ENCODE assay signal across 16 cellular contexts in genomic region chr11:131899954-131900580, GRCh38.
DNase-seq lines count a peak whose midpoint lies in the region; ATAC-seq and TF ChIP-seq lines count a peak whose summit lies in the region.
"Had no signal": no experiment of that assay in that cellular context is flagged by ENCODE, and none has a peak within 500 bp of the region (broad histone marks: within the 10 kb centered on the region; RNA-seq: fewer than 3 reads in every experiment).

No MANE protein-coding gene starts in this region.

- DNase-seq in SK-N-SH, result peak; percentile 39
- no peak for DNase-seq in Kasumi-1 (lab: John Stamatoyannopoulos, UW)
- DNase-seq in EL, result no peak
- DNase-seq: CD4-positive, CD25-positive, alpha-beta regulatory T cell; naive thymus-derived CD4-positive, alpha-beta T cell; NCI-H1048; Peyer's patch; retina had no signal

- H3K27me3 Mint-ChIP-seq in nephron (ENCODE audit: low read depth), result peaks cover 12% of the 10 kb centered on the region
- H3K27me3 Mint-ChIP-seq: central memory CD8-positive, alpha-beta T cell had no signal

- TF ChIP-seq EP300 in SK-N-SH (IDR thresholded peaks at IDR 0.05; ENCODE audit: borderline replicate concordance in 1 of 2, low read depth in 1 of 2, low read length in 1 of 2), result peak; percentile 10 to 51; a peak in 1 of 4 replicates

- no peaks in the 10 kb centered on the region for H3K9me3 Mint-ChIP-seq in nephron
- H3K9me3 Mint-ChIP-seq: stimulated activated naive CD8-positive, alpha-beta T cell treated with anti-CD3 and anti-CD28 coated beads, Interleukin-15, Interleukin-2, amounts not matched to agents 100 ng/mL and 50 ng/mL, for 24 hours had no signal

- peaks cover 6 to 38% of the 10 kb centered on the region in 2 experiments for H3K4me1 ChIP-seq in SK-N-SH (ENCODE audit: control insufficient read depth in 1 of 2, insufficient read depth in 2 of 2, low read depth in 1 of 2, low read length in 1 of 2)
- H3K4me1 ChIP-seq: Peyer's patch had no signal

- H3K36me3 Mint-ChIP-seq in nephron (ENCODE audit: low read depth), result no peaks in the 10 kb centered on the region
- H3K36me3 Mint-ChIP-seq: activated naive CD8-positive, alpha-beta T cell; CD4-positive, CD25-positive, alpha-beta regulatory T cell; naive thymus-derived CD4-positive, alpha-beta T cell had no signal

- no peak for TF ChIP-seq RAD21 in SK-N-SH (IDR thresholded peaks at IDR 0.05; ENCODE audit: low read length)

- peak overlapping the region; percentile 20; the same call in 1 of the 2 replicates for H3K4me2 ChIP-seq in SK-N-SH

- H4K20me1 ChIP-seq in SK-N-SH (ENCODE audit: insufficient read depth), result no peaks in the 10 kb centered on the region

- peak overlapping the region in 2 of 3 experiments; percentile 3 to 8 for H3K27ac Mint-ChIP-seq in nephron
- H3K27ac Mint-ChIP-seq: activated naive CD8-positive, alpha-beta T cell; CD4-positive, CD25-positive, alpha-beta regulatory T cell; naive thymus-derived CD4-positive, alpha-beta T cell; stimulated activated naive CD8-positive, alpha-beta T cell treated with anti-CD3 and anti-CD28 coated beads, Interleukin-15, Interleukin-2, amounts not matched to agents 100 ng/mL and 50 ng/mL, for 24 hours had no signal

- H3K27ac ChIP-seq in SK-N-SH (ENCODE audit: low read depth in 2 of 2, low read length in 1 of 2), result peak overlapping the region in 1 of 2 experiments; percentile 42; a peak in 2 of 4 replicates
- H3K27ac ChIP-seq: Peyer's patch had no signal

- ATAC-seq in GM18867 (IDR thresholded peaks at IDR 0.05; ENCODE audit: unreplicated experiment) (peak; percentile 67), GM21786 (IDR thresholded peaks at IDR 0.05; ENCODE audit: unreplicated experiment) (peak; percentile 71), GM21423 (IDR thresholded peaks at IDR 0.05; ENCODE audit: unreplicated experiment) (no peak), GM18505 (IDR thresholded peaks at IDR 0.05; ENCODE audit: unreplicated experiment) (no peak)
- ATAC-seq: naive thymus-derived CD4-positive, alpha-beta T cell had no signal

- WGBS in SK-N-SH (ENCODE audit: low lambda C conversion rate), result 50% methylated on average over 6 of the region's 6 CpGs

- H3K27me3 ChIP-seq in SK-N-SH (ENCODE audit: insufficient read depth), result no peaks in the 10 kb centered on the region
- H3K27me3 ChIP-seq: Peyer's patch had no signal

- peaks cover 44% of the 10 kb centered on the region for H3K4me1 Mint-ChIP-seq in nephron
- H3K4me1 Mint-ChIP-seq: CD4-positive, CD25-positive, alpha-beta regulatory T cell; central memory CD8-positive, alpha-beta T cell had no signal

- no peak overlapping the region for H3K4me3 ChIP-seq in SK-N-SH (ENCODE audit: low read depth in 2 of 2, low read length in 1 of 2)
- H3K4me3 ChIP-seq: Peyer's patch had no signal

- no peak for TF ChIP-seq POLR2A in GM18505 (IDR thresholded peaks at IDR 0.05; ENCODE audit: borderline replicate concordance, extremely low read depth, insufficient read depth, insufficient read length)

- H3K9me3 ChIP-seq in SK-N-SH, result no peaks in the 10 kb centered on the region
- H3K9me3 ChIP-seq: Peyer's patch had no signal

- POLR2A ChIA-PET in SK-N-SH (lab: Yijun Ruan, JAX), result interaction anchor here (0.7 kb wide), 1 partner anchor 28 kb away, joined by 4 read pairs; no protein-coding TSS in a partner anchor

- H3K9ac ChIP-seq in SK-N-SH, result no peak overlapping the region

- TF ChIP-seq CTCF in SK-N-SH (IDR thresholded peaks at IDR 0.05) (no peak), nephron (IDR thresholded peaks at IDR 0.05; ENCODE audit: unreplicated experiment in 3 of 3) (no peak)

- CTCF ChIA-PET in SK-N-SH (lab: Yijun Ruan, JAX), result interaction anchor here (0.9 to 2.7 kb wide), 6 partner anchors 10 to 208 kb away, joined by 4 to 15 read pairs (median 6); no protein-coding TSS in a partner anchor

- H3K79me2 ChIP-seq in SK-N-SH (ENCODE audit: insufficient read depth), result no peaks in the 10 kb centered on the region

- H3K4me3 Mint-ChIP-seq in nephron, result no peak overlapping the region
- H3K4me3 Mint-ChIP-seq: activated naive CD8-positive, alpha-beta T cell; CD4-positive, CD25-positive, alpha-beta regulatory T cell; central memory CD8-positive, alpha-beta T cell; naive thymus-derived CD4-positive, alpha-beta T cell; stimulated activated naive CD8-positive, alpha-beta T cell treated with anti-CD3 and anti-CD28 coated beads, Interleukin-15, Interleukin-2, amounts not matched to agents 100 ng/mL and 50 ng/mL, for 24 hours had no signal

- peaks cover 29% of the 10 kb centered on the region for H3F3A ChIP-seq in SK-N-SH (replicated peaks; ENCODE audit: insufficient read depth)

- no peak overlapping the region for H2AFZ ChIP-seq in SK-N-SH (ENCODE audit: low read depth)

- no peaks in the 10 kb centered on the region for H3K36me3 ChIP-seq in SK-N-SH (replicated peaks in 1 of 2; ENCODE audit: control insufficient read depth in 1 of 2, insufficient read depth in 2 of 2, low read length in 1 of 2)
- H3K36me3 ChIP-seq: Peyer's patch had no signal

- no peaks in the 10 kb centered on the region for H3K9me2 ChIP-seq in SK-N-SH

TF ChIP-seq in SK-N-SH, 30 proteins besides CTCF, POLR2A, EP300 and RAD21 (continues in another document):
- TF ChIP-seq ELF1 (IDR thresholded peaks at IDR 0.05), result no peak
- TF ChIP-seq FOXM1 (IDR thresholded peaks at IDR 0.05; ENCODE audit: low read depth), result no peak
- TF ChIP-seq TAF1 (IDR thresholded peaks at IDR 0.05; ENCODE audit: borderline replicate concordance, low read depth, low read length), result no peak
- TF ChIP-seq, protein P1, sequence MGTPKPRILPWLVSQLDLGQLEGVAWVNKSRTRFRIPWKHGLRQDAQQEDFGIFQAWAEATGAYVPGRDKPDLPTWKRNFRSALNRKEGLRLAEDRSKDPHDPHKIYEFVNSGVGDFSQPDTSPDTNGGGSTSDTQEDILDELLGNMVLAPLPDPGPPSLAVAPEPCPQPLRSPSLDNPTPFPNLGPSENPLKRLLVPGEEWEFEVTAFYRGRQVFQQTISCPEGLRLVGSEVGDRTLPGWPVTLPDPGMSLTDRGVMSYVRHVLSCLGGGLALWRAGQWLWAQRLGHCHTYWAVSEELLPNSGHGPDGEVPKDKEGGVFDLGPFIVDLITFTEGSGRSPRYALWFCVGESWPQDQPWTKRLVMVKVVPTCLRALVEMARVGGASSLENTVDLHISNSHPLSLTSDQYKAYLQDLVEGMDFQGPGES (IDR thresholded peaks at IDR 0.05; ENCODE audit: low read depth, low read length), result no peak
- TF ChIP-seq EZH2phosphoT487 (IDR thresholded peaks at IDR 0.05; ENCODE audit: borderline replicate concordance, low read depth), result no peak
- no peak for TF ChIP-seq RXRA (IDR thresholded peaks at IDR 0.05; ENCODE audit: borderline replicate concordance, low read depth)
- TF ChIP-seq GABPA (IDR thresholded peaks at IDR 0.05; ENCODE audit: low read depth), result no peak
- peak; percentile 23; the same call in 1 of the 2 replicates for TF ChIP-seq JUND (IDR thresholded peaks at IDR 0.05)
- TF ChIP-seq PBX3 (IDR thresholded peaks at IDR 0.05), result peak; percentile 62
- no peak for TF ChIP-seq FOXJ3 (CRISPR knock-in tag; IDR thresholded peaks at IDR 0.05)
- TF ChIP-seq TCF12 (IDR thresholded peaks at IDR 0.05), result peak; percentile 76
- no peak for TF ChIP-seq NRF1 (IDR thresholded peaks at IDR 0.05; ENCODE audit: low read depth, low read length)
- TF ChIP-seq, protein P2, sequence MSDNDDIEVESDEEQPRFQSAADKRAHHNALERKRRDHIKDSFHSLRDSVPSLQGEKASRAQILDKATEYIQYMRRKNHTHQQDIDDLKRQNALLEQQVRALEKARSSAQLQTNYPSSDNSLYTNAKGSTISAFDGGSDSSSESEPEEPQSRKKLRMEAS (IDR thresholded peaks at IDR 0.05; ENCODE audit: low read depth), result no peak
- TF ChIP-seq FOSL2 (IDR thresholded peaks at IDR 0.05; ENCODE audit: borderline replicate concordance, low read depth), result no peak
- TF ChIP-seq RCOR1 (IDR thresholded peaks at IDR 0.05; ENCODE audit: low read length), result 0 out of 2 replicates have a peak, but pooled peaks have one; percentile 28
- no peak for TF ChIP-seq POLR2AphosphoS5 (IDR thresholded peaks at IDR 0.05; ENCODE audit: low read depth, low read length)
- TF ChIP-seq SMC3 (IDR thresholded peaks at IDR 0.05; ENCODE audit: low read depth, low read length), result no peak
- TF ChIP-seq, protein P3, sequence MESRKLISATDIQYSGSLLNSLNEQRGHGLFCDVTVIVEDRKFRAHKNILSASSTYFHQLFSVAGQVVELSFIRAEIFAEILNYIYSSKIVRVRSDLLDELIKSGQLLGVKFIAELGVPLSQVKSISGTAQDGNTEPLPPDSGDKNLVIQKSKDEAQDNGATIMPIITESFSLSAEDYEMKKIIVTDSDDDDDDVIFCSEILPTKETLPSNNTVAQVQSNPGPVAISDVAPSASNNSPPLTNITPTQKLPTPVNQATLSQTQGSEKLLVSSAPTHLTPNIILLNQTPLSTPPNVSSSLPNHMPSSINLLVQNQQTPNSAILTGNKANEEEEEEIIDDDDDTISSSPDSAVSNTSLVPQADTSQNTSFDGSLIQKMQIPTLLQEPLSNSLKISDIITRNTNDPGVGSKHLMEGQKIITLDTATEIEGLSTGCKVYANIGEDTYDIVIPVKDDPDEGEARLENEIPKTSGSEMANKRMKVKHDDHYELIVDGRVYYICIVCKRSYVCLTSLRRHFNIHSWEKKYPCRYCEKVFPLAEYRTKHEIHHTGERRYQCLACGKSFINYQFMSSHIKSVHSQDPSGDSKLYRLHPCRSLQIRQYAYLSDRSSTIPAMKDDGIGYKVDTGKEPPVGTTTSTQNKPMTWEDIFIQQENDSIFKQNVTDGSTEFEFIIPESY (IDR thresholded peaks at IDR 0.05; ENCODE audit: borderline replicate concordance, low read depth), result no peak
- TF ChIP-seq NFIC (IDR thresholded peaks at IDR 0.05; ENCODE audit: borderline replicate concordance), result peak; percentile 39; the same call in 1 of the 2 replicates
- no peak for TF ChIP-seq MXI1 (IDR thresholded peaks at IDR 0.05; ENCODE audit: low read depth, low read length)
- no peak for TF ChIP-seq YY1 (IDR thresholded peaks at IDR 0.05; ENCODE audit: low read depth)
- TF ChIP-seq SIN3A (IDR thresholded peaks at IDR 0.05; ENCODE audit: borderline replicate concordance, low read depth, low read length), result no peak
- TF ChIP-seq RFX5 (IDR thresholded peaks at IDR 0.05; ENCODE audit: low read length), result no peak

Comparison
In these comparisons a context has a peak if more than half of its experiments do, and no peak if none do; other contexts are left out.
1. ATAC-seq: peak in GM18867 (single experiment) and GM21786 (single experiment); none in GM21423 (single experiment) and GM18505 (single experiment).